Comparison of ENCODE assay signal across 24 cellular contexts in genomic region chr7:124785994-124786393, GRCh38. TPM values are rescaled to one million over a fixed set of nuclear protein-coding genes. Genes with fewer than 3 reads are reported as not detected.
"Had no signal": no experiment of that assay in that cellular context is flagged by ENCODE, and none has a peak within 500 bp of the region (broad histone marks: within the 10 kb centered on the region; RNA-seq: fewer than 3 reads in every experiment).

No MANE protein-coding gene starts in this region.

- FAIRE-seq: keratinocyte had no signal

- H3K4me2 ChIP-seq: neural progenitor cell had no signal

- H3K27ac ChIP-seq: esophagus squamous epithelium, gastrocnemius medialis, neural progenitor cell, ovary, psoas muscle, sigmoid colon, stomach, thyroid gland had no signal

- H3K9ac ChIP-seq: neural progenitor cell had no signal

- H3K27me3 ChIP-seq: gastrocnemius medialis, neural progenitor cell, ovary, sigmoid colon, stomach, thyroid gland had no signal

- H3K9me3 ChIP-seq: esophagus squamous epithelium, gastrocnemius medialis, mucosa of descending colon, ovary, psoas muscle, sigmoid colon, stomach, thyroid gland had no signal

- H3K36me3 ChIP-seq: esophagus squamous epithelium, gastrocnemius medialis, neural progenitor cell, ovary, sigmoid colon, stomach, thyroid gland had no signal

- H3K4me1 ChIP-seq: esophagus squamous epithelium, gastrocnemius medialis, neural progenitor cell, psoas muscle, sigmoid colon had no signal

- DNase-seq: cortex of kidney; effector memory CD8-positive, alpha-beta T cell; erythroblast; esophagus squamous epithelium; foreskin fibroblast; gastrocnemius medialis; head of caudate nucleus; mucosa of descending colon; naive B cell; ovary; posterior cingulate gyrus; psoas muscle; right cardiac atrium; sigmoid colon; stimulated activated CD4-positive, alpha-beta T cell treated with anti-CD3 and anti-CD28 coated beads, Interleukin-2, amount 100 ng/mL, for 24 hours; stimulated activated CD4-positive, alpha-beta T cell treated with anti-CD3 and anti-CD28 coated beads, Interleukin-4, amount 100 ng/mL, for 24 hours; stimulated activated naive CD4-positive, alpha-beta T cell treated with Interleukin-2 at 50 U/mL for 16 hours; stomach; thyroid gland had no signal

- H3K4me3 ChIP-seq: esophagus squamous epithelium, gastrocnemius medialis, lung, mucosa of descending colon, neural progenitor cell, ovary, psoas muscle, sigmoid colon, stomach, thyroid gland had no signal

- ATAC-seq: effector memory CD8-positive, alpha-beta T cell; natural killer cell treated with Interleukin-12 subunit alpha and Interleukin-12 subunit beta and Interleukin-15 and Interleukin-18, amount 100 ng/mL, for 72 hours; stimulated activated effector memory CD8-positive, alpha-beta T cell treated with anti-CD3 and anti-CD28 coated beads, Interleukin-12 subunit alpha, Interleukin-12 subunit beta, amount 100 ng/mL, for 72 hours had no signal

RNA-seq across cellular contexts. Expression of gene GPR37, which starts 20.4 kb away (rescaled TPM):
- total RNA-seq: natural killer cell treated with Interleukin-12 subunit alpha and Interleukin-12 subunit beta and Interleukin-15 and Interleukin-18, amount 100 ng/mL, for 72 hours had no signal
